Comparison of ENCODE assay signal across 8 cellular contexts in the genomic region with DNA sequence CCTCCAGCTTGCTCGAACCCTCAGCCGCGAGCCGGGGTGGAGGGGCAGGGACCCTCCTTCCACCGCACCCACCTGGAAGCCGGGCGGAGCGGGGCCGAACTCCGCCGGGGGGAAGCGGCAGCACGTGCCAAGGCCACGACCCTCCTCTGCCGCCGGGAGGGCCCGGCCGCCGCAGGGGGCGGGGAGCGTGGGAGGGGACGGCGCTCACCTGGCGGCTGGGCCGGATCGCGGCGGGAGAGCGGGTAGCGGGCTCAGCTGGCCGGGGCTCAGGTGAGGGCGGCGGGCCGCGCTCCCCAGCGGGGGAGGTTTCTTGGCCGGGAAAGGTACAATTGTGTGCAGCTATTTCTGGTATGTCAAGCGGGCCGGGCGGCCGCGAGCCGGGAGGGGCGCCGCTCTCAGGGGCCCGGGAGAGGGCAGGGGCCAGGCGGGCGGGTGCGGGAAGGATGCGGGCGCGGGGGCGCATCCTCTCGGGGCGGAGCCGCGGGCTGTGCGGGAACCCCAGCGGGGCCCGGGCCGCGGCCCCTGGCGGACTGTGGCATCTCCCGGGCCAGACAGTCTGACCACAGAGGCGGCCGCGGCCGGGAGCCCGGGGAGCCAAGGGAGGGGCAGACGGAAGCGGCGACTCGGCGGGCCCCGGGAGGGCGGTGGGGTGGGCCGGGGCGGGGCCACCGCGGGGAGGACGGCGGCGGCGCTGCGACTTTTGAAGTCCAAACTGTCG. TPM values are rescaled to one million over a fixed set of nuclear protein-coding genes. Genes with fewer than 3 reads are reported as not detected.
A peak's percentile ranks its signal among the peaks of the same experiment; 100 is the strongest.
DNase-seq lines count a peak whose midpoint lies in the region; ATAC-seq, FAIRE-seq and TF ChIP-seq lines count a peak whose summit lies in the region.

A gene (plus strand): TSS at position 710 of the 718 bp plus-strand sequence. CDS start 328 bp downstream, outside the sequence.

- CTCF ChIA-PET in A549 (lab: Yijun Ruan, JAX), result no interaction called here

- H3K36me3 ChIP-seq in OCI-LY3 (replicated peaks; ENCODE audit: low read depth, low read length), result no peaks in the 10 kb centered on the region

- H2AFZ ChIP-seq in OCI-LY3 (ENCODE audit: low read depth, low read length), result peak within 1 kb of the TSS; percentile 92

- peak within 1 kb of the TSS; percentile 51 to 87 for H3K27ac ChIP-seq in A549
- H3K27ac ChIP-seq in OCI-LY3 (ENCODE audit: low read length), result peak within 1 kb of the TSS; percentile 17

- TF ChIP-seq POLR2A in A549 (IDR thresholded peaks at IDR 0.05; ENCODE audit: low read length), result no peak

- peak within 1 kb of the TSS; percentile 98 for H3K4me2 ChIP-seq in A549
- peak within 1 kb of the TSS; percentile 76 for H3K4me2 ChIP-seq in OCI-LY3 (ENCODE audit: low read length)

- no peak for TF ChIP-seq EP300 in A549 (IDR thresholded peaks at IDR 0.05)

- H3K4me1 Mint-ChIP-seq in osteocyte (ENCODE audit: unreplicated experiment), result peaks cover 48% of the 10 kb centered on the region

- H4K20me1 ChIP-seq in OCI-LY3 (ENCODE audit: insufficient read depth, low read length), result no peaks in the 10 kb centered on the region

- no peaks in the 10 kb centered on the region for H3K27me3 ChIP-seq in OCI-LY3 (ENCODE audit: low read depth, low read length)

- no peaks in the 10 kb centered on the region for H3K9me3 Mint-ChIP-seq in osteocyte (ENCODE audit: unreplicated experiment)

- peak within 1 kb of the TSS; percentile 88 for H3K27ac Mint-ChIP-seq in osteocyte (ENCODE audit: unreplicated experiment)

- peak within 1 kb of the TSS; percentile 82 for H3K4me3 Mint-ChIP-seq in osteocyte (ENCODE audit: unreplicated experiment)

- FAIRE-seq in A549 (lab: Jason Lieb, UNC), result no peak

- ATAC-seq in A549 (peak; percentile 86), GM18858 (IDR thresholded peaks at IDR 0.05; ENCODE audit: unreplicated experiment) (peak; percentile 41), HG03025 (IDR thresholded peaks at IDR 0.05; ENCODE audit: low FRiP score, unreplicated experiment) (peak; percentile 62)

- H3K4me3 ChIP-seq in A549 (peak within 1 kb of the TSS; percentile 59), OCI-LY3 (ENCODE audit: low read length) (peak within 1 kb of the TSS; percentile 78)

- no peak for TF ChIP-seq RAD21 in A549 (conservative IDR thresholded peaks at IDR 0.05 in 1 of 2, IDR thresholded peaks at IDR 0.05 in 1 of 2)

- POLR2A ChIA-PET in A549 (lab: Yijun Ruan, JAX), result no interaction called here

- H3K79me2 ChIP-seq in OCI-LY3 (ENCODE audit: low read length), result peaks cover 3% of the 10 kb centered on the region; the same call in 1 of the 2 replicates

- no CpG with 5 or more reads among the region's 86 CpGs for WGBS in A549 (ENCODE audit: missing lambda C conversion rate)

- no peaks in the 10 kb centered on the region for H3K4me1 ChIP-seq in A549
- H3K4me1 ChIP-seq in OCI-LY3 (ENCODE audit: low read length), result peaks cover 11% of the 10 kb centered on the region

- H3K36me3 Mint-ChIP-seq in osteocyte (ENCODE audit: unreplicated experiment), result peaks cover 6% of the 10 kb centered on the region

- H3K9me3 ChIP-seq in A549 (no peaks in the 10 kb centered on the region), OCI-LY3 (ENCODE audit: insufficient read depth, low read length) (no peaks in the 10 kb centered on the region)

- H3K9ac ChIP-seq in OCI-LY3 (ENCODE audit: low read length), result peak within 1 kb of the TSS; percentile 70

- no peaks in the 10 kb centered on the region for H3K27me3 Mint-ChIP-seq in osteocyte (ENCODE audit: unreplicated experiment)

- DNase-seq in A549 (ENCODE audit: low read depth in 1 of 2, low spot score in 1 of 2) (peak; percentile 23 to 25), glomerular visceral epithelial cell (ENCODE audit: extremely low spot score) (peak; percentile 80), osteocyte (ENCODE audit: extremely low spot score, unreplicated experiment) (peak; percentile 89), NCI-H2081 treated with DMSO at 0.1 percent for 48 hours (lab: John Stamatoyannopoulos, UW) (no peak)
- peak; percentile 25 for DNase-seq in activated gamma-delta T cell treated with anti-CD3 and anti-CD28 coated beads, Interleukin-2, amount 50 U/mL, for 16 hours (ENCODE audit: low read depth)

- TF ChIP-seq CTCF in A549 (IDR thresholded peaks at IDR 0.05) (no peak), OCI-LY3 (IDR thresholded peaks at IDR 0.05; ENCODE audit: low read depth, low read length) (no peak), osteocyte (IDR thresholded peaks at IDR 0.05) (no peak)

TF ChIP-seq in A549, 52 proteins besides CTCF, POLR2A, EP300 and RAD21:
- TF ChIP-seq, protein P1, sequence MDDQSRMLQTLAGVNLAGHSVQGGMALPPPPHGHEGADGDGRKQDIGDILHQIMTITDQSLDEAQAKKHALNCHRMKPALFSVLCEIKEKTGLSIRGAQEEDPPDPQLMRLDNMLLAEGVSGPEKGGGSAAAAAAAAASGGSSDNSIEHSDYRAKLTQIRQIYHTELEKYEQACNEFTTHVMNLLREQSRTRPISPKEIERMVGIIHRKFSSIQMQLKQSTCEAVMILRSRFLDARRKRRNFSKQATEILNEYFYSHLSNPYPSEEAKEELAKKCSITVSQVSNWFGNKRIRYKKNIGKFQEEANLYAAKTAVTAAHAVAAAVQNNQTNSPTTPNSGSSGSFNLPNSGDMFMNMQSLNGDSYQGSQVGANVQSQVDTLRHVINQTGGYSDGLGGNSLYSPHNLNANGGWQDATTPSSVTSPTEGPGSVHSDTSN (IDR thresholded peaks at IDR 0.05), result no peak
- TF ChIP-seq MYC (IDR thresholded peaks at IDR 0.05; ENCODE audit: borderline replicate concordance, low read length) (no peak), JUN (IDR thresholded peaks at IDR 0.05) (no peak), HDAC2 (IDR thresholded peaks at IDR 0.05) (no peak), HOXB13 (CRISPR knock-in tag; IDR thresholded peaks at IDR 0.05; ENCODE audit: low read depth) (no peak), ZNF302 (CRISPR knock-in tag; IDR thresholded peaks at IDR 0.05) (no peak), POLR2AphosphoS2 (conservative IDR thresholded peaks at IDR 0.05; ENCODE audit: low read length) (no peak), ESRRA (IDR thresholded peaks at IDR 0.05; ENCODE audit: borderline replicate concordance, low read length) (no peak), SREBF2 (IDR thresholded peaks at IDR 0.05) (no peak), ZSCAN20 (CRISPR knock-in tag; IDR thresholded peaks at IDR 0.05) (no peak), HOXA7 (CRISPR knock-in tag; IDR thresholded peaks at IDR 0.05) (no peak)
- TF ChIP-seq, protein P2, sequence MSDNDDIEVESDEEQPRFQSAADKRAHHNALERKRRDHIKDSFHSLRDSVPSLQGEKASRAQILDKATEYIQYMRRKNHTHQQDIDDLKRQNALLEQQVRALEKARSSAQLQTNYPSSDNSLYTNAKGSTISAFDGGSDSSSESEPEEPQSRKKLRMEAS (IDR thresholded peaks at IDR 0.05), result no peak; the same call in 1 of the 2 replicates
- TF ChIP-seq, protein P3, sequence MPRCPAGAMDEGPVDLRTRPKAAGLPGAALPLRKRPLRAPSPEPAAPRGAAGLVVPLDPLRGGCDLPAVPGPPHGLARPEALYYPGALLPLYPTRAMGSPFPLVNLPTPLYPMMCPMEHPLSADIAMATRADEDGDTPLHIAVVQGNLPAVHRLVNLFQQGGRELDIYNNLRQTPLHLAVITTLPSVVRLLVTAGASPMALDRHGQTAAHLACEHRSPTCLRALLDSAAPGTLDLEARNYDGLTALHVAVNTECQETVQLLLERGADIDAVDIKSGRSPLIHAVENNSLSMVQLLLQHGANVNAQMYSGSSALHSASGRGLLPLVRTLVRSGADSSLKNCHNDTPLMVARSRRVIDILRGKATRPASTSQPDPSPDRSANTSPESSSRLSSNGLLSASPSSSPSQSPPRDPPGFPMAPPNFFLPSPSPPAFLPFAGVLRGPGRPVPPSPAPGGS (IDR thresholded peaks at IDR 0.05), result no peak

RNA-seq across cellular contexts. Expression of the gene that starts here (rescaled TPM):
- polyA plus RNA-seq in A549 (2011; rRNA removed), result 33.2 and 50.2 TPM in 2 replicates
- 3.4 and 3.5 TPM in 2 replicates for polyA plus RNA-seq in A549 (2012; cell fraction: cytosol; rRNA removed)
- polyA plus RNA-seq in A549 (2012; cell fraction: nucleus; rRNA removed), result 33.2 and 54.1 TPM in 2 replicates
- 23.3 to 24.0 TPM (median 23.4 TPM) in 3 replicates for polyA plus RNA-seq in A549 (2017; fragmentation: RNase III; extraction: RNeasy Plus Mini Kit Qiagen cat#74134 plus additional on column Dnase treatment)
- 32.6 and 35.4 TPM in 2 replicates for polyA minus RNA-seq in A549 (2011; rRNA and poly(A)+ RNA removed)
- 213 and 239 TPM in 2 replicates for total RNA-seq in osteocyte
